ENCODE assay signal across 12 cellular contexts in the genomic region with DNA sequence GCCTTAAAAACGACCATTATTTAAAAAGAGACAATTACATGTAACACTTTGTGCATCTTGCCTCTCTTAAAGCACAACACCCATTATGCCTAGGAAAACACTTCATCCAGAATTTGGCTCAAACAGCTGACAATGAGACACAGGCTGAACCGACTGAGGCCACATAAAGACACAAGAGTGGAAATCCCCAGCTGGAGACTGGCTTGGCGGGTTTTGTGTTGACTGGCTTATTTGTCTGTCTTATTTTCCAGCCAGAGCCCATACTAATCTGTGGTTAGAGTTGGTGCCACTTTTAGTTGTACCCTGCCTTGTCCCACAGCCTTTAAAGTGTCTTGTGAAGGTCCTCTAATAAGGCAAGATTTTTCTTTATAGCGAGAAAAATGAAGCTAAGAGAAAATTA. TPM values are rescaled to one million over a fixed set of nuclear protein-coding genes. Genes with fewer than 3 reads are reported as not detected.
DNase-seq lines count a peak whose midpoint lies in the region; ATAC-seq and TF ChIP-seq lines count a peak whose summit lies in the region.
"Had no signal": no experiment of that assay in that cellular context is flagged by ENCODE, and none has a peak within 500 bp of the region (broad histone marks: within the 10 kb centered on the region; RNA-seq: fewer than 3 reads in every experiment).

No MANE protein-coding gene starts in this region.

- no peak overlapping the region for H3K4me3 Mint-ChIP-seq in CD14-positive monocyte

- peak; percentile 36 for DNase-seq in activated CD4-positive, CD25-positive, alpha-beta regulatory T cell treated with anti-CD3 and anti-CD28 coated beads, Interleukin-2, amount 50 U/mL, for 72 hours
- DNase-seq in epithelial cell of prostate (ENCODE audit: low read depth, low spot score) (peak; percentile 31), CD14-positive monocyte (ENCODE audit: low spot score) (no peak), spleen (no peak)
- DNase-seq: AML-193, gastrocnemius medialis, midbrain, SJCRH30 had no signal

- peaks cover 21% of the 10 kb centered on the region for H3K4me1 Mint-ChIP-seq in CD14-positive monocyte

- no peak for TF ChIP-seq CTCF in C4-2B (conservative IDR thresholded peaks at IDR 0.05)
- TF ChIP-seq CTCF in CD14-positive monocyte (IDR thresholded peaks at IDR 0.05), result no peak
- TF ChIP-seq CTCF in spleen (IDR thresholded peaks at IDR 0.05 in 8 of 11, conservative IDR thresholded peaks at IDR 0.05 in 3 of 11), result no peak

- no peaks in the 10 kb centered on the region for H3K9me3 ChIP-seq in spleen
- H3K9me3 ChIP-seq: gastrocnemius medialis, SJCRH30 had no signal

- peaks cover 0 to 2% (median 0%) of the 10 kb centered on the region in 7 donors for H3K9me3 Mint-ChIP-seq in CD14-positive monocyte

- H3K27me3 ChIP-seq in spleen (replicated peaks in 1 of 7), result no peaks in the 10 kb centered on the region
- H3K27me3 ChIP-seq: SJCRH30 had no signal

- H3K4me3 ChIP-seq in spleen, result no peak overlapping the region
- H3K4me3 ChIP-seq: gastrocnemius medialis, SJCRH30 had no signal

- no peak for TF ChIP-seq POLR2A in spleen (IDR thresholded peaks at IDR 0.05)

- H3K36me3 ChIP-seq in spleen, result peaks cover 0 to 72% (median 24%) of the 10 kb centered on the region in 6 donors
- H3K36me3 ChIP-seq: gastrocnemius medialis, SJCRH30 had no signal

- ATAC-seq in HG02610 (IDR thresholded peaks at IDR 0.05; ENCODE audit: unreplicated experiment) (peak; percentile 36), GM19455 (IDR thresholded peaks at IDR 0.05; ENCODE audit: unreplicated experiment) (no peak), GM19395 (IDR thresholded peaks at IDR 0.05; ENCODE audit: unreplicated experiment) (no peak)
- ATAC-seq: gastrocnemius medialis had no signal

- WGBS in spleen, 5 donors, result 63 to 72% (median 68%) methylated on average over 4 of the region's 4 CpGs

- H3K27ac ChIP-seq in C4-2B (peak overlapping the region; percentile 17), epithelial cell of prostate (no peak overlapping the region), spleen (peak overlapping the region in 3 of 8 donors; percentile 43 to 92 (median 87))
- H3K27ac ChIP-seq: gastrocnemius medialis, SJCRH30 had no signal

- H3K27ac Mint-ChIP-seq in CD14-positive monocyte, result no peak overlapping the region

- peaks cover 30 to 67% (median 46%) of the 10 kb centered on the region in 6 donors for H3K4me1 ChIP-seq in spleen
- H3K4me1 ChIP-seq: gastrocnemius medialis, SJCRH30 had no signal

- no peaks in the 10 kb centered on the region for H3K27me3 Mint-ChIP-seq in CD14-positive monocyte (ENCODE audit: low read depth in 3 of 3)

- peaks cover 65 to 93% of the 10 kb centered on the region in 2 donors for H3K36me3 Mint-ChIP-seq in CD14-positive monocyte

- intact Hi-C loops in CD14-positive monocyte (cut with micrococcal nuclease), result no loop called here
- intact Hi-C loops in spleen (cut with DNase I; ENCODE audit: low total_unique reads), result no loop called here

RNA-seq across cellular contexts. Expression of gene TRIM14, which starts 21.2 kb away (rescaled TPM):
- polyA plus RNA-seq in CD14-positive monocyte, result 10 to 100 TPM; 23.0 to 28.5 TPM
- total RNA-seq in spleen, result 10 to 100 TPM; 51.5 to 92.9 (median 68.4) TPM
- polyA plus RNA-seq in spleen, result 10 to 100 TPM; 11.9 to 23.3 (median 13.9) TPM

RNA-seq across cellular contexts. Expression of gene NANS, which starts 41.3 kb away (rescaled TPM):
- polyA plus RNA-seq in CD14-positive monocyte (100 to 1,000 TPM in 1 of 2 donors, 10 to 100 TPM in 1; 95.9 to 109 TPM), spleen (10 to 100 TPM; 30.6 to 53.1 (median 42.7) TPM)
- 10 to 100 TPM; 44.2 to 87.3 (median 54.7) TPM for total RNA-seq in spleen

Comparison
In these comparisons a context has a peak if more than half of its experiments do, and no peak if none do; other contexts are left out.
1. DNase-seq: peak in activated CD4-positive, CD25-positive, alpha-beta regulatory T cell treated with anti-CD3 and anti-CD28 coated beads, Interleukin-2, amount 50 U/mL, for 72 hours (single experiment) and epithelial cell of prostate (single experiment); none in CD14-positive monocyte (single experiment) and spleen (single experiment).